15 cellular contexts compared by ENCODE assay signal in the genomic region with DNA sequence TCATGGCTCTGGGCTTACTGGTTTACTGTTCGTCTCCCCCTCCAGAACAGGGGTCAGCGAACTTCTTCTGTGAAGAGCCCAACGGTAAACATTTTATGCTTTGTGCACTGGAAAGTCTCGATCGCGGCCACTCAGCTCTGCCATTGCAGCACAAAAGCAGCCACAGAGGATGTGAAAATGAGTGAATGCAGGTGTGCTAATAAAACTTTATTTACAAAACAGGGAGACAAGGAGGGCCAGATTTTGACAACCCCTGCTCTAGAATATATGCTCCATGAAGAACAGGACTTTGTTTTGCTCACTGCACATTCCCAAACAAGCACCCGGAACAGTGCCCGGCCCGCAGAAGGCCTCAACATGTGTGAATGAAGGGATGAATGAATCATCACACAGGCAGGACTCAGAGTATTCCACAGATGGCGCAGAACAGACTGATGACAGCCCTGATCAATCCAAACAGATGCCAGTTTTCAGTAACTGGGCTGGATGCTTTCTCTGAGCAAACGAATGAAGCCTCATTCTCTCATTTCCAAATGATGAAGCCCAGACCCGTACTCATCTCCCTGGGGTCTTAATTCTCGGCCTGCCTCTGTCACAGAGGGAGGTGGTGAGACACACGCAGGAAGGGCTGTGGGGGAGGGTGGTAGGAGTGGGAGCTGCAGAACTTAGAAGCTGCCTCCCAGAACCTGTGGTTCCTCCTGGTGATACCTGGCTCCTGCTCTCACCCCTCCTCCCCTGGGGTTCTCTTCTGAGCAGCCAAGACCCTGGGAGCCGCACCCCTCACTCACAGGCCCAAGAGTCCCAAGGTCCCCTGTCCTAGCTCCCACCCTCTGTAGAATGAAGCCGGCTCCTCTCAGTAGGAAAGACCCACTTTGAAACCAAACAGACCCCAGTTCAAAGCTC.
DNase-seq lines count a peak whose midpoint lies in the region; FAIRE-seq and TF ChIP-seq lines count a peak whose summit lies in the region.
"Had no signal": no experiment of that assay in that cellular context is flagged by ENCODE, and none has a peak within 500 bp of the region (broad histone marks: within the 10 kb centered on the region; RNA-seq: fewer than 3 reads in every experiment).

No MANE protein-coding gene starts in this region.

- H3K36me3 ChIP-seq in fibroblast of lung (ENCODE audit: control insufficient read depth, insufficient read depth, low read length), result no peaks in the 10 kb centered on the region

- H3K9ac ChIP-seq in fibroblast of lung (ENCODE audit: insufficient read depth, low read length), result no peak overlapping the region
- H3K9ac ChIP-seq: parathyroid adenoma had no signal

- H4K20me1 ChIP-seq in fibroblast of lung (ENCODE audit: control insufficient read depth, extremely low read depth, insufficient read depth, low read length), result no peaks in the 10 kb centered on the region

- H3K79me2 ChIP-seq in fibroblast of lung (ENCODE audit: control insufficient read depth, insufficient read depth, low read length), result no peaks in the 10 kb centered on the region
- H3K79me2 ChIP-seq: parathyroid adenoma had no signal

- CTCF ChIA-PET in GM10248 (lab: Yijun Ruan, JAX), result interaction anchor here (2.3 kb wide), 1 partner anchor 11 kb away, joined by 12 read pairs; no protein-coding TSS in a partner anchor

- H3K4me2 ChIP-seq in fibroblast of lung (ENCODE audit: extremely low read depth, insufficient read depth, low read length), result no peak overlapping the region

- DNase-seq in AG08395 (ENCODE audit: low spot score) (peak; percentile 76), H54 (ENCODE audit: insufficient read length, low spot score) (peak; percentile 56), RPMI7951 (ENCODE audit: low read depth) (peak; percentile 79), fibroblast of lung (ENCODE audit: low read depth in 2 of 2) (peak; percentile 51 to 63), NCI-H146 treated with DMSO at 0.1 percent for 48 hours (lab: John Stamatoyannopoulos, UW; ENCODE audit: unreplicated experiment) (no peak), GM10248 (ENCODE audit: extremely low spot score) (no peak), cortex of kidney (lab: John Stamatoyannopoulos, UW) (no peak)
- no peak for DNase-seq in stimulated activated CD4-positive, alpha-beta T cell treated with anti-CD3 and anti-CD28 coated beads, Interleukin-12 subunit alpha, Interleukin-12 subunit beta, amount 100 ng/mL, for 4 hours
- DNase-seq: activated CD8-positive, alpha-beta memory T cell treated with anti-CD3 and anti-CD28 coated beads, Interleukin-2, amount 50 U/mL, for 4 hours; DMS79 treated with DMSO at 0.1 percent for 48 hours; effector memory CD4-positive, alpha-beta T cell; Karpas-422; Right ventricle myocardium superior; stimulated activated CD4-positive, alpha-beta T cell treated with anti-CD3 and anti-CD28 coated beads, Interleukin-2, amount 100 ng/mL, for 24 hours had no signal

- POLR2A ChIA-PET in GM10248 (lab: Yijun Ruan, JAX), result no interaction called here

- no peaks in the 10 kb centered on the region for H3K27me3 ChIP-seq in fibroblast of lung (ENCODE audit: control insufficient read depth, insufficient read depth, low read length)

- FAIRE-seq in H54 (lab: Jason Lieb, UNC), result no peak

- H3K27ac ChIP-seq in fibroblast of lung (ENCODE audit: insufficient read depth, low read length), result no peak overlapping the region
- H3K27ac ChIP-seq: parathyroid adenoma had no signal

- H2AFZ ChIP-seq in fibroblast of lung (ENCODE audit: low read length), result no peak overlapping the region
- H2AFZ ChIP-seq: parathyroid adenoma had no signal

- TF ChIP-seq POLR2A in H54 (IDR thresholded peaks at IDR 0.05; ENCODE audit: low read depth, low read length), result no peak

- no peak overlapping the region for H3K4me3 ChIP-seq in fibroblast of lung (replicated peaks in 1 of 4; ENCODE audit: control extremely low read depth in 1 of 4, insufficient read depth in 1 of 4, low read depth in 3 of 4, low read length in 4 of 4)

- H3K9me3 ChIP-seq in fibroblast of lung (ENCODE audit: control insufficient read depth, insufficient read depth, low read depth, low read length), result no peaks in the 10 kb centered on the region

- H3K4me1 ChIP-seq in fibroblast of lung (ENCODE audit: control insufficient read depth, extremely low read depth, insufficient read depth, low read length), result no peaks in the 10 kb centered on the region
- H3K4me1 ChIP-seq: parathyroid adenoma had no signal

- TF ChIP-seq CTCF in fibroblast of lung (conservative IDR thresholded peaks at IDR 0.05 in 1 of 2, IDR thresholded peaks at IDR 0.05 in 1 of 2; ENCODE audit: low read depth in 1 of 2, low read length in 2 of 2) (no peak), GM10248 (IDR thresholded peaks at IDR 0.05; ENCODE audit: control extremely low read depth, extremely low read depth, low read depth, missing control alignments) (no peak)

Comparison
In these comparisons a context has a peak if more than half of its experiments do, and no peak if none do; other contexts are left out.
1. DNase-seq: peak in AG08395 (single experiment), H54 (single experiment), RPMI7951 (single experiment) and fibroblast of lung (2 of 2); none in stimulated activated CD4-positive, alpha-beta T cell treated with anti-CD3 and anti-CD28 coated beads, Interleukin-12 subunit alpha, Interleukin-12 subunit beta, amount 100 ng/mL, for 4 hours (single experiment), NCI-H146 treated with DMSO at 0.1 percent for 48 hours (single experiment), GM10248 (single experiment) and cortex of kidney (single experiment).